In the genomic region with DNA sequence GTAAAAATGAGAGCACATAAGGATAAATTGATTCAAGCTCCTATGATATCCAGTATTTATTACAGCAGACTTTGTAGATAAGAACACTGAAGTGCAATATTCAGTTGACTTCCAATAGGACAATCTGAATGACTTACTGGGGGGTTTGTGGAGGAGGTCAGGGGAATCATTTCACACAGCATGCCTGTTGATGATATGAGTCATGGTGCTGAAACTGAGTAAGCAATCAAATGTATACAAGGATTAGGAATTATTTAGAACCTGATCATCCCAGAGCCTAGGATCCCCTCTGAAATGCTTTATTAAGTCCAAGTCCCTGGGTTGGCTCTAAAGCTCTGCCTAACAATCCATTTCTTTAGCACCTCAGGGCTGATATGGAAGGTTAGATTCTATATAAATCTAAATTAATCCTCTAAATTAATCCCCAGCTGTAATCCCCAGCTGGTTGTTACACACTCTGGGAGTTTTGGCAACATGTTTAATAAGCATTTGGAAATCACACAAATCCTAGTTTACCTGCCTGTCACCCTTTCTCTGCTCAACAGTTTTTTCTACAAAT, we compare ENCODE assay signal across 17 cellular contexts.
DNase-seq lines count a peak whose midpoint lies in the region; ATAC-seq and TF ChIP-seq lines count a peak whose summit lies in the region.
"Had no signal": no experiment of that assay in that cellular context is flagged by ENCODE, and none has a peak within 500 bp of the region (broad histone marks: within the 10 kb centered on the region; RNA-seq: fewer than 3 reads in every experiment).

No MANE protein-coding gene starts in this region.

- intact Hi-C loops in dorsolateral prefrontal cortex (cut with DNase I), result no loop called here
- intact Hi-C loops in adrenal gland (cut with DNase I), result no loop called here

- no peaks in the 10 kb centered on the region for H3K27me3 ChIP-seq in RWPE2 (ENCODE audit: insufficient read depth, poor library complexity, severe bottlenecking)
- no peaks in the 10 kb centered on the region for H3K27me3 ChIP-seq in effector memory CD4-positive, alpha-beta T cell (replicated peaks; ENCODE audit: control insufficient read depth, insufficient read depth, low read length, poor library complexity, severe bottlenecking)
- no peaks in the 10 kb centered on the region for H3K27me3 ChIP-seq in dorsolateral prefrontal cortex
- no peaks in the 10 kb centered on the region for H3K27me3 ChIP-seq in adrenal gland
- H3K27me3 ChIP-seq: BLaER1 treated with 17β-estradiol and CSF1 and Interleukin-3, amounts not matched to agents 10 nM and 100 nM had no signal

- no peak for TF ChIP-seq POLR2A in adrenal gland (IDR thresholded peaks at IDR 0.05)

- H3K4me3 ChIP-seq in RWPE2 (ENCODE audit: severe bottlenecking) (no peak overlapping the region), skeletal muscle cell (ENCODE audit: low read depth, low read length) (no peak overlapping the region), dorsolateral prefrontal cortex (no peak overlapping the region), adrenal gland (no peak overlapping the region)
- H3K4me3 ChIP-seq in effector memory CD4-positive, alpha-beta T cell (ENCODE audit: insufficient read depth, low read depth, low read length, poor library complexity, severe bottlenecking), result no peak overlapping the region
- H3K4me3 ChIP-seq: BLaER1 treated with 17β-estradiol and CSF1 and Interleukin-3, amounts not matched to agents 10 nM and 100 nM had no signal

- H3K4me1 ChIP-seq in RWPE2 (ENCODE audit: insufficient read depth, poor library complexity, severe bottlenecking), result peaks cover 18% of the 10 kb centered on the region
- no peaks in the 10 kb centered on the region for H3K4me1 ChIP-seq in effector memory CD4-positive, alpha-beta T cell (ENCODE audit: control insufficient read depth, insufficient read depth, low read length, poor library complexity, severe bottlenecking)
- H3K4me1 ChIP-seq in adrenal gland (replicated peaks in 1 of 2), result no peaks in the 10 kb centered on the region

- peak; percentile 52; the same call in 1 of the 3 replicates for ATAC-seq in RWPE2 (ENCODE audit: low read depth)
- ATAC-seq: Panc1 had no signal

- H3K36me3 ChIP-seq in RWPE2 (ENCODE audit: low read depth) (no peaks in the 10 kb centered on the region), adrenal gland (replicated peaks in 1 of 2) (no peaks in the 10 kb centered on the region)
- no peaks in the 10 kb centered on the region for H3K36me3 ChIP-seq in effector memory CD4-positive, alpha-beta T cell (ENCODE audit: control insufficient read depth, insufficient read depth, low read length)
- H3K36me3 ChIP-seq: BLaER1 treated with 17β-estradiol and CSF1 and Interleukin-3, amounts not matched to agents 10 nM and 100 nM had no signal

- H3K9me3 ChIP-seq in RWPE2 (ENCODE audit: severe bottlenecking), result no peaks in the 10 kb centered on the region
- no peaks in the 10 kb centered on the region for H3K9me3 ChIP-seq in effector memory CD4-positive, alpha-beta T cell (ENCODE audit: control insufficient read depth, low read length)
- no peaks in the 10 kb centered on the region for H3K9me3 ChIP-seq in adrenal gland (replicated peaks in 1 of 3)
- H3K9me3 ChIP-seq: BLaER1 treated with 17β-estradiol and CSF1 and Interleukin-3, amounts not matched to agents 10 nM and 100 nM had no signal

- H3K27ac ChIP-seq in RWPE2 (ENCODE audit: poor library complexity, severe bottlenecking) (no peak overlapping the region), dorsolateral prefrontal cortex (no peak overlapping the region), adrenal gland (no peak overlapping the region)
- no peak overlapping the region for H3K27ac ChIP-seq in effector memory CD4-positive, alpha-beta T cell (ENCODE audit: insufficient read depth, low read length, poor library complexity, severe bottlenecking)
- H3K27ac ChIP-seq: BLaER1 treated with 17β-estradiol and CSF1 and Interleukin-3, amounts not matched to agents 10 nM and 100 nM had no signal

- DNase-seq in HT1080 (ENCODE audit: low read depth), result peak; percentile 38
- DNase-seq in RWPE2 (ENCODE audit: low spot score), result no peak
- DNase-seq in fibroblast of peridontal ligament (ENCODE audit: extremely low read depth), result peak; percentile 30
- peak; percentile 13 for DNase-seq in skeletal muscle cell (ENCODE audit: low read depth)
- no peak for DNase-seq in DMS53 (lab: John Stamatoyannopoulos, UW)
- DNase-seq in effector memory CD4-positive, alpha-beta T cell, result no peak
- DNase-seq in dorsolateral prefrontal cortex, result no peak
- DNase-seq in adrenal gland, result no peak
- DNase-seq: DMS153, KBM-7, NCI-H1092, NCI-H1694, NCI-H2107, NCI-H226, SHP77 had no signal

- TF ChIP-seq CTCF in RWPE2 (IDR thresholded peaks at IDR 0.05; ENCODE audit: poor library complexity, severe bottlenecking) (no peak), dorsolateral prefrontal cortex (IDR thresholded peaks at IDR 0.05 in 54 of 56, conservative IDR thresholded peaks at IDR 0.05 in 2 of 56; ENCODE audit: low read depth in 1 of 56, partially characterized antibody in 56 of 56) (no peak), adrenal gland (IDR thresholded peaks at IDR 0.05) (no peak)

Comparison
In these comparisons a context has a peak if more than half of its experiments do, and no peak if none do; other contexts are left out.
1. DNase-seq: peak in HT1080 (single experiment), fibroblast of peridontal ligament (single experiment) and skeletal muscle cell (single experiment); none in RWPE2 (single experiment), DMS53 (single experiment), effector memory CD4-positive, alpha-beta T cell (0 of 3), dorsolateral prefrontal cortex (0 of 10) and adrenal gland (0 of 7).